In the genomic region with DNA sequence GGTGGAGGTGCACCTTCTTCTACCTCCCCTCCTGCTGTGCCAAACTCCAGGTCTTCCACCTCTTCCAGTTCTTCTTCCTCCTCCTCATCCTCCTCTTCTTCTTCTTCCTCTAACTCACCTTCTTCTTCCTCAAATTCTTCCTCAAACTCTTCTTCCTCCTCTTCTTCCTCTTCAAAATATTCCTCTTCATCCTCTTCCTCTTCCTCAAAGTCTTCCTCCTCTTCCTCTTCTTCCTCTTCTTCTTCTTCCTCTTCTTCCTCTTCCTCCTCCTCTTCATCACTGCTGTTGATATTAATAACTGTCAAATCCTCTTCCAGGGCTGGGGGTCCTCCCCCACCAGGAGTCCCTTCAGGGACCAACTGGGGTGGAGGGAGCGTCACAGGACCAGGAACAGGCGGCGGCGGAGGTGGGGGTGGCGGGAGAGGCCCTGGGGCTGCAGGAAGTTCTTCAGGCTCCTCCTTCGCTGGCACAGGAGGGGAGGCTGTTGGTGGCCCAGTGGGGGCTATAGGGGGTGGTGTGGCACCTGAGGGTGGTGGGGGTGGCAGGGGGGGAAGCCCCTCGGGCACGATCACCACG, we compare ENCODE assay signal across 21 cellular contexts. TPM values are rescaled to one million over a fixed set of nuclear protein-coding genes. Genes with fewer than 3 reads are reported as not detected.
"Had no signal": no experiment of that assay in that cellular context is flagged by ENCODE, and none has a peak within 500 bp of the region (broad histone marks: within the 10 kb centered on the region; RNA-seq: fewer than 3 reads in every experiment).

No MANE protein-coding gene starts in this region.

- DNase-seq: dorsolateral prefrontal cortex; effector CD8-positive, alpha-beta T cell; heart left ventricle; hippocampal formation; kidney glomerular epithelial cell; mesendoderm; naive thymus-derived CD4-positive, alpha-beta T cell; pancreas; right cardiac atrium; small intestine; stimulated activated CD4-positive, alpha-beta T cell treated with anti-CD3 and anti-CD28 coated beads, Interleukin-12 subunit alpha, Interleukin-12 subunit beta, amount 100 ng/mL, for 4 hours; stimulated activated naive CD8-positive, alpha-beta T cell treated with anti-CD3 and anti-CD28 coated beads, Interleukin-15, Interleukin-2, amounts not matched to agents 100 U/mL and 50 U/mL, for 24 hours; testis; transverse colon had no signal

- ATAC-seq: esophagus mucosa; naive thymus-derived CD4-positive, alpha-beta T cell; pancreas; right cardiac atrium; stimulated activated naive CD8-positive, alpha-beta T cell treated with anti-CD3 and anti-CD28 coated beads, Interleukin-15, Interleukin-2, amounts not matched to agents 100 U/mL and 50 U/mL, for 24 hours had no signal

- H3K4me3 Mint-ChIP-seq: naive thymus-derived CD4-positive, alpha-beta T cell had no signal

- H3K27me3 Mint-ChIP-seq: progenitor cell of endocrine pancreas had no signal

- H3K9me3 Mint-ChIP-seq: naive thymus-derived CD4-positive, alpha-beta T cell had no signal

RNA-seq across cellular contexts. Expression of a gene that starts 30.7 kb away (rescaled TPM):
- total RNA-seq: fibroblast of lung, frontal cortex, glomerular endothelial cell, lung microvascular endothelial cell, mononuclear cell, pancreas had no signal
